21 cellular contexts compared by ENCODE assay signal in the genomic region with DNA sequence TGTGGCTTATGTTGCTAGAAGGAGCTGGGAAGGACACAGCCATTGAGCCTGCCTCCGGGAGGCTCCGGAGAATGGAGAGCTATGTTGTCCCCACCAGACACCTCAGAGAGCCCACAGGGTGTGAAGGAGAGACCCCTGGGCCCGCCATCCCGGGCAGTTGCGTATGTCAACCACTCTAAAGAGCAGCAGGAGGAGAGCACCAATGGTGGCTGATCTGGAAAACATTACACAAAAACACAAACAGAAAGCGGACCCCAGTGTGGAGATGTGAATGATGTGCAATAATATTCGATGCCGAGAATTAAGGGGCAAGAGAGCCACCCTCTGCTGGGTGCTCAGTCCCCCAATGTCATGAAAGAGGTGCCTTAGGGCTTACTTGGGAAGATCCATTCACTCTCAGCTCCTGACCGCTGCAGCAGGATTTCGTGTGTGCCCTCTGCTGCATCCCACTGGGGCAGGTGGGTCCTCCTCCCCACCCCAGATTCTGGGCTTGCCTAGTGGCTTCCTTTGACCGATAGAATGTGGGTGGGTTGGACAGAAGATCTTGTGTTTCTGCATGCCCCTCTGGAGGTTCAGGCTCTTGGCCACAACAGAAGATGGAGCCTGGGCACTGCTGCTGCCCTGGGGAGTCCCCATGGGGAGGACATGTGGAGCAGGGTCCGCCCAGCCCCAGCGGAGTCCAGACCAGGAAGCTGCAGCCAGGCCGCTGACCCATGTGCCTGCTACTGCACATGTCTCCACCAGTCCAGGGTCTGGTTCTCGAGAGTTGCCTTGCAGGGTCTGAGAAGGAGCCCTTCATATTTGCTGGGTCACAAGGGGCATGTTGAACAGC.
"Had no signal": no experiment of that assay in that cellular context is flagged by ENCODE, and none has a peak within 500 bp of the region (broad histone marks: within the 10 kb centered on the region; RNA-seq: fewer than 3 reads in every experiment).

No MANE protein-coding gene starts in this region.

- DNase-seq: activated CD4-positive, alpha-beta memory T cell treated with anti-CD3 and anti-CD28 coated beads for 36 hours; activated CD4-positive, CD25-positive, alpha-beta regulatory T cell treated with anti-CD3 and anti-CD28 coated beads, Interleukin-2, amount 50 U/mL, for 72 hours; activated CD8-positive, alpha-beta memory T cell treated with anti-CD3 and anti-CD28 coated beads, Interleukin-2, amount 50 U/mL, for 4 hours; activated gamma-delta T cell treated with Interleukin-2 at 50 U/mL for 16 hours; activated T-cell treated with anti-CD3 and anti-CD28 coated beads, Interleukin-2, amount 50 U/mL, for 1 hour; dermis blood vessel endothelial cell; effector CD4-positive, alpha-beta T cell; gastrocnemius medialis; glutamatergic neuron; kidney; left colon; midbrain; naive thymus-derived CD4-positive, alpha-beta T cell; nucleus accumbens; right cardiac atrium; spleen; stimulated activated naive CD4-positive, alpha-beta T cell treated with Interleukin-2 at 50 U/mL for 16 hours; T-helper 2 cell; testis; trophoblast cell had no signal

- H3K4me3 ChIP-seq: gastrocnemius medialis, spleen, testis had no signal

- ATAC-seq: activated naive CD4-positive, alpha-beta T cell treated with anti-CD3 and anti-CD28 coated beads, Interleukin-2, amount 50 U/mL, for 72 hours; gastrocnemius medialis; left colon; naive thymus-derived CD4-positive, alpha-beta T cell; right cardiac atrium had no signal
